In the genomic region with DNA sequence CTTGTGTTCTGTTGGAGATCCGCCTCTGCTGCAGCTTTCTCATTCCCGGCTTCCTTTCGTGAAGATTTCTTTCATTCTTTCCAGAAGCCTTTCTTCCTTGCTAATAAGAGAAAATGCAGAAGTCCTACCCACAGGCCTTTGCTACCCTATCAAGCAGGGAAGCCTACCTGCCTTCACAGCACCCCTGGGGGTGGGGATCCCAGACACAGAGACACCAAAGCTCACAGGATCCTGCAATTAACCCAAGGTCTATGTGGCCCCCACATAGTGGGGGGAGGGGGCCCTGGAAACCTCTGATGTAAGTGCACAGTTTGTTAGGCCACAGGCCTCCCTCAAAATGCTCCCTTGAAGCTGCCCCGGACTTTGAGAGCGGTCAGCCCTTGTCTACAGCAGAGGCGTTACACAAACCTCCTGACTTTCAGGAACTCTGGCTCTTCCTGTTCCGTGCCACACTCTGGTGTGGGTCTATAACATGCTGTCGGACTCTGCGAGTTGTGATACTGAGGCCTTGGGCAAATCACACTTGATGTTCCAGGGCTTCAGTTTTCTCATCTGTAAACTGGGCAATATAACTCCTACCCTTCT, we compare ENCODE assay signal across 1 cellular context.
A peak's percentile ranks its signal among the peaks of the same experiment; 100 is the strongest.
TF ChIP-seq lines count a peak whose summit lies in the region.

No MANE protein-coding gene starts in this region.

TF ChIP-seq in HepG2, 621 proteins besides CTCF, POLR2A, EP300 and RAD21 (continues in another document):
- TF ChIP-seq, protein P1, sequence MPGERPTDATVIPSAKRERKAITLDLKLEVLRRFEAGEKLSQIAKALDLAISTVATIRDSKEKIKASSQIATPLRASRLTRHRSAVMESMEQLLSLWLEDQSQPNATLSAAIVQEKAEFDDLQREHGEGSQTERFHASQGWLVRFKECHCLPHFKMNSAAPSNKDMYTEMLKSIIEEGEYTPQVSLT (CRISPR knock-in tag; IDR thresholded peaks at IDR 0.05; ENCODE audit: borderline replicate concordance, low read depth), result no peak
- TF ChIP-seq, protein P2, sequence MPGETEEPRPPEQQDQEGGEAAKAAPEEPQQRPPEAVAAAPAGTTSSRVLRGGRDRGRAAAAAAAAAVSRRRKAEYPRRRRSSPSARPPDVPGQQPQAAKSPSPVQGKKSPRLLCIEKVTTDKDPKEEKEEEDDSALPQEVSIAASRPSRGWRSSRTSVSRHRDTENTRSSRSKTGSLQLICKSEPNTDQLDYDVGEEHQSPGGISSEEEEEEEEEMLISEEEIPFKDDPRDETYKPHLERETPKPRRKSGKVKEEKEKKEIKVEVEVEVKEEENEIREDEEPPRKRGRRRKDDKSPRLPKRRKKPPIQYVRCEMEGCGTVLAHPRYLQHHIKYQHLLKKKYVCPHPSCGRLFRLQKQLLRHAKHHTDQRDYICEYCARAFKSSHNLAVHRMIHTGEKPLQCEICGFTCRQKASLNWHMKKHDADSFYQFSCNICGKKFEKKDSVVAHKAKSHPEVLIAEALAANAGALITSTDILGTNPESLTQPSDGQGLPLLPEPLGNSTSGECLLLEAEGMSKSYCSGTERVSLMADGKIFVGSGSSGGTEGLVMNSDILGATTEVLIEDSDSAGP (CRISPR knock-in tag; IDR thresholded peaks at IDR 0.05; ENCODE audit: borderline replicate concordance), result no peak
- TF ChIP-seq, protein P3, sequence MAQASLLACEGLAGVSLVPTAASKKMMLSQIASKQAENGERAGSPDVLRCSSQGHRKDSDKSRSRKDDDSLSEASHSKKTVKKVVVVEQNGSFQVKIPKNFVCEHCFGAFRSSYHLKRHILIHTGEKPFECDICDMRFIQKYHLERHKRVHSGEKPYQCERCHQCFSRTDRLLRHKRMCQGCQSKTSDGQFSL (CRISPR knock-in tag; IDR thresholded peaks at IDR 0.05), result peak; percentile 53; the same call in 1 of the 2 replicates
- no peak for TF ChIP-seq CAMTA2 (CRISPR knock-in tag; IDR thresholded peaks at IDR 0.05; ENCODE audit: borderline replicate concordance)
- TF ChIP-seq U2AF2 (IDR thresholded peaks at IDR 0.05; ENCODE audit: low read depth, low read length), result no peak
- TF ChIP-seq SETDB1 (CRISPR knock-in tag; IDR thresholded peaks at IDR 0.05; ENCODE audit: borderline replicate concordance), result no peak
- TF ChIP-seq REL (CRISPR knock-in tag; conservative IDR thresholded peaks at IDR 0.05), result no peak
- TF ChIP-seq, protein P4, sequence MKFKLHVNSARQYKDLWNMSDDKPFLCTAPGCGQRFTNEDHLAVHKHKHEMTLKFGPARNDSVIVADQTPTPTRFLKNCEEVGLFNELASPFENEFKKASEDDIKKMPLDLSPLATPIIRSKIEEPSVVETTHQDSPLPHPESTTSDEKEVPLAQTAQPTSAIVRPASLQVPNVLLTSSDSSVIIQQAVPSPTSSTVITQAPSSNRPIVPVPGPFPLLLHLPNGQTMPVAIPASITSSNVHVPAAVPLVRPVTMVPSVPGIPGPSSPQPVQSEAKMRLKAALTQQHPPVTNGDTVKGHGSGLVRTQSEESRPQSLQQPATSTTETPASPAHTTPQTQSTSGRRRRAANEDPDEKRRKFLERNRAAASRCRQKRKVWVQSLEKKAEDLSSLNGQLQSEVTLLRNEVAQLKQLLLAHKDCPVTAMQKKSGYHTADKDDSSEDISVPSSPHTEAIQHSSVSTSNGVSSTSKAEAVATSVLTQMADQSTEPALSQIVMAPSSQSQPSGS (CRISPR knock-in tag; IDR thresholded peaks at IDR 0.05), result no peak
- TF ChIP-seq KLF9 (CRISPR knock-in tag; IDR thresholded peaks at IDR 0.05; ENCODE audit: low read depth), result no peak
- TF ChIP-seq ZFP36L1 (CRISPR knock-in tag; IDR thresholded peaks at IDR 0.05), result no peak
- TF ChIP-seq, protein P5, sequence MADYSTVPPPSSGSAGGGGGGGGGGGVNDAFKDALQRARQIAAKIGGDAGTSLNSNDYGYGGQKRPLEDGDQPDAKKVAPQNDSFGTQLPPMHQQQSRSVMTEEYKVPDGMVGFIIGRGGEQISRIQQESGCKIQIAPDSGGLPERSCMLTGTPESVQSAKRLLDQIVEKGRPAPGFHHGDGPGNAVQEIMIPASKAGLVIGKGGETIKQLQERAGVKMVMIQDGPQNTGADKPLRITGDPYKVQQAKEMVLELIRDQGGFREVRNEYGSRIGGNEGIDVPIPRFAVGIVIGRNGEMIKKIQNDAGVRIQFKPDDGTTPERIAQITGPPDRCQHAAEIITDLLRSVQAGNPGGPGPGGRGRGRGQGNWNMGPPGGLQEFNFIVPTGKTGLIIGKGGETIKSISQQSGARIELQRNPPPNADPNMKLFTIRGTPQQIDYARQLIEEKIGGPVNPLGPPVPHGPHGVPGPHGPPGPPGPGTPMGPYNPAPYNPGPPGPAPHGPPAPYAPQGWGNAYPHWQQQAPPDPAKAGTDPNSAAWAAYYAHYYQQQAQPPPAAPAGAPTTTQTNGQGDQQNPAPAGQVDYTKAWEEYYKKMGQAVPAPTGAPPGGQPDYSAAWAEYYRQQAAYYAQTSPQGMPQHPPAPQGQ (CRISPR knock-in tag; IDR thresholded peaks at IDR 0.05; ENCODE audit: borderline replicate concordance), result no peak
- TF ChIP-seq, protein P6, sequence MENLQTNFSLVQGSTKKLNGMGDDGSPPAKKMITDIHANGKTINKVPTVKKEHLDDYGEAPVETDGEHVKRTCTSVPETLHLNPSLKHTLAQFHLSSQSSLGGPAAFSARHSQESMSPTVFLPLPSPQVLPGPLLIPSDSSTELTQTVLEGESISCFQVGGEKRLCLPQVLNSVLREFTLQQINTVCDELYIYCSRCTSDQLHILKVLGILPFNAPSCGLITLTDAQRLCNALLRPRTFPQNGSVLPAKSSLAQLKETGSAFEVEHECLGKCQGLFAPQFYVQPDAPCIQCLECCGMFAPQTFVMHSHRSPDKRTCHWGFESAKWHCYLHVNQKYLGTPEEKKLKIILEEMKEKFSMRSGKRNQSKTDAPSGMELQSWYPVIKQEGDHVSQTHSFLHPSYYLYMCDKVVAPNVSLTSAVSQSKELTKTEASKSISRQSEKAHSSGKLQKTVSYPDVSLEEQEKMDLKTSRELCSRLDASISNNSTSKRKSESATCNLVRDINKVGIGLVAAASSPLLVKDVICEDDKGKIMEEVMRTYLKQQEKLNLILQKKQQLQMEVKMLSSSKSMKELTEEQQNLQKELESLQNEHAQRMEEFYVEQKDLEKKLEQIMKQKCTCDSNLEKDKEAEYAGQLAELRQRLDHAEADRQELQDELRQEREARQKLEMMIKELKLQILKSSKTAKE (CRISPR knock-in tag; IDR thresholded peaks at IDR 0.05; ENCODE audit: borderline replicate concordance), result no peak
- TF ChIP-seq ELF3 (CRISPR knock-in tag; IDR thresholded peaks at IDR 0.05), result peak; percentile 63
- TF ChIP-seq ZNF883 (CRISPR knock-in tag; IDR thresholded peaks at IDR 0.05; ENCODE audit: not compliant biosample characterization), result no peak
- TF ChIP-seq SNAI1 (CRISPR knock-in tag; IDR thresholded peaks at IDR 0.05; ENCODE audit: borderline replicate concordance), result no peak
- peak; percentile 40 for TF ChIP-seq HNF4A (CRISPR knock-in tag; IDR thresholded peaks at IDR 0.05)
- no peak for TF ChIP-seq ZEB1 (IDR thresholded peaks at IDR 0.05; ENCODE audit: insufficient replicate concordance, low read depth)
- 0 out of 2 replicates have a peak, but pooled peaks have one; percentile 10 for TF ChIP-seq RXRB (CRISPR knock-in tag; IDR thresholded peaks at IDR 0.05; ENCODE audit: borderline replicate concordance)
- no peak for TF ChIP-seq ZNF296 (CRISPR knock-in tag; conservative IDR thresholded peaks at IDR 0.05)
- TF ChIP-seq MAFG (CRISPR knock-in tag; IDR thresholded peaks at IDR 0.05), result no peak
- no peak for TF ChIP-seq ZNF367 (CRISPR knock-in tag; IDR thresholded peaks at IDR 0.05; ENCODE audit: borderline replicate concordance)
- TF ChIP-seq ZNF446 (CRISPR knock-in tag; IDR thresholded peaks at IDR 0.05), result no peak
- TF ChIP-seq, protein P7, sequence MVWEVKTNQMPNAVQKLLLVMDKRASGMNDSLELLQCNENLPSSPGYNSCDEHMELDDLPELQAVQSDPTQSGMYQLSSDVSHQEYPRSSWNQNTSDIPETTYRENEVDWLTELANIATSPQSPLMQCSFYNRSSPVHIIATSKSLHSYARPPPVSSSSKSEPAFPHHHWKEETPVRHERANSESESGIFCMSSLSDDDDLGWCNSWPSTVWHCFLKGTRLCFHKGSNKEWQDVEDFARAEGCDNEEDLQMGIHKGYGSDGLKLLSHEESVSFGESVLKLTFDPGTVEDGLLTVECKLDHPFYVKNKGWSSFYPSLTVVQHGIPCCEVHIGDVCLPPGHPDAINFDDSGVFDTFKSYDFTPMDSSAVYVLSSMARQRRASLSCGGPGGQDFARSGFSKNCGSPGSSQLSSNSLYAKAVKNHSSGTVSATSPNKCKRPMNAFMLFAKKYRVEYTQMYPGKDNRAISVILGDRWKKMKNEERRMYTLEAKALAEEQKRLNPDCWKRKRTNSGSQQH (CRISPR knock-in tag; IDR thresholded peaks at IDR 0.05; ENCODE audit: low read depth), result no peak
- no peak for TF ChIP-seq ZNF124 (CRISPR knock-in tag; IDR thresholded peaks at IDR 0.05)
- TF ChIP-seq, protein P8, sequence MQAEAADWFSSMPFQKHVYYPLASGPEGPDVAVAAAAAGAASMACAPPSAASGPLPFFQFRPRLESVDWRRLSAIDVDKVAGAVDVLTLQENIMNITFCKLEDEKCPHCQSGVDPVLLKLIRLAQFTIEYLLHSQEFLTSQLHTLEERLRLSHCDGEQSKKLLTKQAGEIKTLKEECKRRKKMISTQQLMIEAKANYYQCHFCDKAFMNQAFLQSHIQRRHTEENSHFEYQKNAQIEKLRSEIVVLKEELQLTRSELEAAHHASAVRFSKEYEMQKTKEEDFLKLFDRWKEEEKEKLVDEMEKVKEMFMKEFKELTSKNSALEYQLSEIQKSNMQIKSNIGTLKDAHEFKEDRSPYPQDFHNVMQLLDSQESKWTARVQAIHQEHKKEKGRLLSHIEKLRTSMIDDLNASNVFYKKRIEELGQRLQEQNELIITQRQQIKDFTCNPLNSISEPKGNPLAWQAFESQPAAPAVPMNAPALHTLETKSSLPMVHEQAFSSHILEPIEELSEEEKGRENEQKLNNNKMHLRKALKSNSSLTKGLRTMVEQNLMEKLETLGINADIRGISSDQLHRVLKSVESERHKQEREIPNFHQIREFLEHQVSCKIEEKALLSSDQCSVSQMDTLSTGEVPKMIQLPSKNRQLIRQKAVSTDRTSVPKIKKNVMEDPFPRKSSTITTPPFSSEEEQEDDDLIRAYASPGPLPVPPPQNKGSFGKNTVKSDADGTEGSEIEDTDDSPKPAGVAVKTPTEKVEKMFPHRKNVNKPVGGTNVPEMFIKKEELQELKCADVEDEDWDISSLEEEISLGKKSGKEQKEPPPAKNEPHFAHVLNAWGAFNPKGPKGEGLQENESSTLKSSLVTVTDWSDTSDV (CRISPR knock-in tag; IDR thresholded peaks at IDR 0.05), result no peak
- no peak for TF ChIP-seq ZKSCAN1 (IDR thresholded peaks at IDR 0.05; ENCODE audit: low read length)
- no peak for TF ChIP-seq MAF1 (CRISPR knock-in tag; IDR thresholded peaks at IDR 0.05; ENCODE audit: borderline replicate concordance)
- TF ChIP-seq ZNF468 (CRISPR knock-in tag; IDR thresholded peaks at IDR 0.05), result no peak
- no peak for TF ChIP-seq NFE2 (CRISPR knock-in tag; IDR thresholded peaks at IDR 0.05)
- no peak for TF ChIP-seq ETV6 (CRISPR knock-in tag; conservative IDR thresholded peaks at IDR 0.05)
- TF ChIP-seq BCL6 (CRISPR knock-in tag; IDR thresholded peaks at IDR 0.05), result peak; percentile 94
- no peak for TF ChIP-seq ZSCAN9 (CRISPR knock-in tag; IDR thresholded peaks at IDR 0.05; ENCODE audit: borderline replicate concordance)
- TF ChIP-seq SIN3A (IDR thresholded peaks at IDR 0.05; ENCODE audit: borderline replicate concordance, low read depth, low read length), result no peak
- TF ChIP-seq ZSCAN20 (CRISPR knock-in tag; IDR thresholded peaks at IDR 0.05; ENCODE audit: borderline replicate concordance), result no peak
- no peak for TF ChIP-seq ZNF224 (CRISPR knock-in tag; IDR thresholded peaks at IDR 0.05)
- no peak for TF ChIP-seq NFKBIZ (CRISPR knock-in tag; IDR thresholded peaks at IDR 0.05)
- no peak for TF ChIP-seq ZNF326 (CRISPR knock-in tag; IDR thresholded peaks at IDR 0.05; ENCODE audit: borderline replicate concordance)
- no peak for TF ChIP-seq MIER2 (CRISPR knock-in tag; IDR thresholded peaks at IDR 0.05)
- TF ChIP-seq, protein P9, sequence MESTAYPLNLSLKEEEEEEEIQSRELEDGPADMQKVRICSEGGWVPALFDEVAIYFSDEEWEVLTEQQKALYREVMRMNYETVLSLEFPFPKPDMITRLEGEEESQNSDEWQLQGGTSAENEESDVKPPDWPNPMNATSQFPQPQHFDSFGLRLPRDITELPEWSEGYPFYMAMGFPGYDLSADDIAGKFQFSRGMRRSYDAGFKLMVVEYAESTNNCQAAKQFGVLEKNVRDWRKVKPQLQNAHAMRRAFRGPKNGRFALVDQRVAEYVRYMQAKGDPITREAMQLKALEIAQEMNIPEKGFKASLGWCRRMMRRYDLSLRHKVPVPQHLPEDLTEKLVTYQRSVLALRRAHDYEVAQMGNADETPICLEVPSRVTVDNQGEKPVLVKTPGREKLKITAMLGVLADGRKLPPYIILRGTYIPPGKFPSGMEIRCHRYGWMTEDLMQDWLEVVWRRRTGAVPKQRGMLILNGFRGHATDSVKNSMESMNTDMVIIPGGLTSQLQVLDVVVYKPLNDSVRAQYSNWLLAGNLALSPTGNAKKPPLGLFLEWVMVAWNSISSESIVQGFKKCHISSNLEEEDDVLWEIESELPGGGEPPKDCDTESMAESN (CRISPR knock-in tag; conservative IDR thresholded peaks at IDR 0.05), result no peak
- TF ChIP-seq KAT2B (IDR thresholded peaks at IDR 0.05; ENCODE audit: borderline replicate concordance, low read depth, low read length), result no peak
- TF ChIP-seq ELF1 (CRISPR knock-in tag; IDR thresholded peaks at IDR 0.05), result peak; percentile 55; the same call in 1 of the 2 replicates
- no peak for TF ChIP-seq FOXA3 (CRISPR knock-in tag; IDR thresholded peaks at IDR 0.05)
- TF ChIP-seq FOSL1 (CRISPR knock-in tag; IDR thresholded peaks at IDR 0.05; ENCODE audit: borderline replicate concordance), result no peak
- TF ChIP-seq, protein P10, sequence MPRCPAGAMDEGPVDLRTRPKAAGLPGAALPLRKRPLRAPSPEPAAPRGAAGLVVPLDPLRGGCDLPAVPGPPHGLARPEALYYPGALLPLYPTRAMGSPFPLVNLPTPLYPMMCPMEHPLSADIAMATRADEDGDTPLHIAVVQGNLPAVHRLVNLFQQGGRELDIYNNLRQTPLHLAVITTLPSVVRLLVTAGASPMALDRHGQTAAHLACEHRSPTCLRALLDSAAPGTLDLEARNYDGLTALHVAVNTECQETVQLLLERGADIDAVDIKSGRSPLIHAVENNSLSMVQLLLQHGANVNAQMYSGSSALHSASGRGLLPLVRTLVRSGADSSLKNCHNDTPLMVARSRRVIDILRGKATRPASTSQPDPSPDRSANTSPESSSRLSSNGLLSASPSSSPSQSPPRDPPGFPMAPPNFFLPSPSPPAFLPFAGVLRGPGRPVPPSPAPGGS (CRISPR knock-in tag; IDR thresholded peaks at IDR 0.05), result no peak
- TF ChIP-seq, protein P11, sequence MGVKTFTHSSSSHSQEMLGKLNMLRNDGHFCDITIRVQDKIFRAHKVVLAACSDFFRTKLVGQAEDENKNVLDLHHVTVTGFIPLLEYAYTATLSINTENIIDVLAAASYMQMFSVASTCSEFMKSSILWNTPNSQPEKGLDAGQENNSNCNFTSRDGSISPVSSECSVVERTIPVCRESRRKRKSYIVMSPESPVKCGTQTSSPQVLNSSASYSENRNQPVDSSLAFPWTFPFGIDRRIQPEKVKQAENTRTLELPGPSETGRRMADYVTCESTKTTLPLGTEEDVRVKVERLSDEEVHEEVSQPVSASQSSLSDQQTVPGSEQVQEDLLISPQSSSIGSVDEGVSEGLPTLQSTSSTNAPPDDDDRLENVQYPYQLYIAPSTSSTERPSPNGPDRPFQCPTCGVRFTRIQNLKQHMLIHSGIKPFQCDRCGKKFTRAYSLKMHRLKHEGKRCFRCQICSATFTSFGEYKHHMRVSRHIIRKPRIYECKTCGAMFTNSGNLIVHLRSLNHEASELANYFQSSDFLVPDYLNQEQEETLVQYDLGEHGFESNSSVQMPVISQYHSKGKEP (CRISPR knock-in tag; IDR thresholded peaks at IDR 0.05), result no peak
- TF ChIP-seq ZFX (CRISPR knock-in tag; IDR thresholded peaks at IDR 0.05; ENCODE audit: low read depth), result 0 out of 2 replicates have a peak, but pooled peaks have one; percentile 12
- TF ChIP-seq RORA (CRISPR knock-in tag; IDR thresholded peaks at IDR 0.05), result no peak
- no peak for TF ChIP-seq KAT8 (CRISPR knock-in tag; IDR thresholded peaks at IDR 0.05)
- TF ChIP-seq SP4 (CRISPR knock-in tag; IDR thresholded peaks at IDR 0.05), result no peak
